In genomic region chr1:43858324-43858723, GRCh38 we compare ENCODE assay signal across 1 cellular context.
TF ChIP-seq lines count a peak whose summit lies in the region.

No MANE protein-coding gene starts in this region.

TF ChIP-seq in HCT116, 20 proteins besides CTCF, POLR2A, EP300 and RAD21 (continued from another document):
- TF ChIP-seq REST (IDR thresholded peaks at IDR 0.05; ENCODE audit: low read depth): no peak
- no peak for TF ChIP-seq YY1 (IDR thresholded peaks at IDR 0.05; ENCODE audit: extremely low read depth, insufficient replicate concordance, low read depth, low read length)
- no peak for TF ChIP-seq CBX3 (IDR thresholded peaks at IDR 0.05; ENCODE audit: low read depth)
- no peak for TF ChIP-seq MAX (IDR thresholded peaks at IDR 0.05)
- no peak for TF ChIP-seq EZH2 (IDR thresholded peaks at IDR 0.05)
